ENCODE assay signal across 18 cellular contexts in the genomic region with DNA sequence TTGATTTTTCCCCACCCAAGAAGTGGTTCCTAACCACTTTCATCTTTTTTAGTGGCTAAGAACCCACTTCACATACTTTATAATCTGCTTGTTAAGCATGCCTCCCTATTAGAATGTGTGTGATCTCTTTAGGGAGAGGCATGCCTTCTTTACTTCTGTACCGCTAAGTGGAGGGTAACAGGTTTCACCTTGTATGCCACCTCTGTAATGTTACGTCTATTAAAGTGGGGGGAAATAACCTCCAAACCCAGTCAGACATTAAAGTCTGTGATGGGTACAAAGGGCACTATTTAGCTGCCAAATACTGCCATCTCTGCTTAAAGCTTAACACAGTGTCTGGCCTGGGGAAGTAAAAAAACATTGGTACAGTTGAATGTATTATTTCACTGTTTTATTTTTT. TPM values are rescaled to one million over a fixed set of nuclear protein-coding genes. Genes with fewer than 3 reads are reported as not detected.
DNase-seq lines count a peak whose midpoint lies in the region; ATAC-seq, FAIRE-seq and TF ChIP-seq lines count a peak whose summit lies in the region.
"Had no signal": no experiment of that assay in that cellular context is flagged by ENCODE, and none has a peak within 500 bp of the region (broad histone marks: within the 10 kb centered on the region; RNA-seq: fewer than 3 reads in every experiment).

No MANE protein-coding gene starts in this region.

- peaks cover 37% of the 10 kb centered on the region for H3K4me1 Mint-ChIP-seq in activated CD4-positive, alpha-beta T cell treated with anti-CD3 and anti-CD28 coated beads, Interleukin-2, amount 10 ng/mL, durations not matched to agents 7 days and 5 days
- H3K4me1 Mint-ChIP-seq in endothelial cell (ENCODE audit: unreplicated experiment) (peaks cover 11% of the 10 kb centered on the region), nephron (peaks cover 8% of the 10 kb centered on the region)

- TF ChIP-seq CTCF in endothelial cell (IDR thresholded peaks at IDR 0.05; ENCODE audit: unreplicated experiment) (no peak), nephron (IDR thresholded peaks at IDR 0.05; ENCODE audit: unreplicated experiment in 3 of 3) (no peak)

- H3K9me3 Mint-ChIP-seq in activated CD4-positive, alpha-beta T cell treated with anti-CD3 and anti-CD28 coated beads, Interleukin-2, amount 10 ng/mL, durations not matched to agents 7 days and 5 days = no peaks in the 10 kb centered on the region
- H3K9me3 Mint-ChIP-seq in endothelial cell (ENCODE audit: unreplicated experiment) (no peaks in the 10 kb centered on the region), nephron (no peaks in the 10 kb centered on the region)
- H3K9me3 Mint-ChIP-seq: T-helper 2 cell treated with Interferon-gamma antibody and Interleukin-4, amounts not matched to agents 5 μg/mL and 100 μg/mL, for 36 hours; type B pancreatic cell had no signal

- ATAC-seq in GM18502 (IDR thresholded peaks at IDR 0.05; ENCODE audit: poor library complexity, unreplicated experiment) (no peak), GM18517 (IDR thresholded peaks at IDR 0.05; ENCODE audit: unreplicated experiment) (no peak)

- H3K4me3 Mint-ChIP-seq in activated CD4-positive, alpha-beta T cell treated with anti-CD3 and anti-CD28 coated beads, Interleukin-2, amount 10 ng/mL, durations not matched to agents 7 days and 5 days = no peak overlapping the region
- H3K4me3 Mint-ChIP-seq in endothelial cell (ENCODE audit: unreplicated experiment) = no peak overlapping the region
- H3K4me3 Mint-ChIP-seq in nephron = no peak overlapping the region
- H3K4me3 Mint-ChIP-seq: T-helper 2 cell treated with Interferon-gamma antibody and Interleukin-4, amounts not matched to agents 5 μg/mL and 100 μg/mL, for 36 hours; type B pancreatic cell had no signal

- POLR2A ChIA-PET in activated CD4-positive, alpha-beta T cell treated with anti-CD3 and anti-CD28 coated beads, Interleukin-2, amount 10 ng/mL, durations not matched to agents 7 days and 5 days (lab: Charles Lee) = no interaction called here

- peak overlapping the region; percentile 3 for H3K27ac Mint-ChIP-seq in activated CD4-positive, alpha-beta T cell treated with anti-CD3 and anti-CD28 coated beads, Interleukin-2, amount 10 ng/mL, durations not matched to agents 7 days and 5 days
- H3K27ac Mint-ChIP-seq in endothelial cell (ENCODE audit: unreplicated experiment) (peak overlapping the region; percentile 7), nephron (peak overlapping the region; percentile 19 to 62 (median 58))
- H3K27ac Mint-ChIP-seq: T-helper 2 cell treated with Interferon-gamma antibody and Interleukin-4, amounts not matched to agents 5 μg/mL and 100 μg/mL, for 36 hours; type B pancreatic cell had no signal

- no peak for TF ChIP-seq POLR2A in GM12891 (IDR thresholded peaks at IDR 0.05; ENCODE audit: low read depth, low read length)

- CTCF ChIA-PET in activated CD4-positive, alpha-beta T cell treated with anti-CD3 and anti-CD28 coated beads, Interleukin-2, amount 10 ng/mL, durations not matched to agents 7 days and 5 days (lab: Charles Lee) = interaction anchor here (0.6 to 2.0 kb wide), 3 partner anchors 10 to 714 kb away, joined by 3 to 6 read pairs (median 4); no protein-coding TSS in a partner anchor

- H3K36me3 Mint-ChIP-seq in activated CD4-positive, alpha-beta T cell treated with anti-CD3 and anti-CD28 coated beads, Interleukin-2, amount 10 ng/mL, durations not matched to agents 7 days and 5 days (ENCODE audit: low read depth) = peaks cover 25% of the 10 kb centered on the region
- peaks cover under 1% of the 10 kb centered on the region for H3K36me3 Mint-ChIP-seq in endothelial cell (ENCODE audit: low read depth, unreplicated experiment)
- peaks cover 34% of the 10 kb centered on the region for H3K36me3 Mint-ChIP-seq in nephron (ENCODE audit: low read depth)

- DNase-seq in activated CD4-positive, alpha-beta T cell treated with anti-CD3 and anti-CD28 coated beads, Interleukin-2, amount 10 ng/mL, durations not matched to agents 7 days and 5 days = no peak
- no peak for DNase-seq in activated CD4-positive, alpha-beta T cell treated with anti-CD3 and anti-CD28 coated beads for 48 hours
- DNase-seq in GM12891 (ENCODE audit: insufficient read length, low spot score) (no peak), endothelial cell (ENCODE audit: low spot score) (no peak), RCC 7860 (ENCODE audit: low spot score) (no peak)
- DNase-seq: activated gamma-delta T cell treated with Interleukin-2 at 50 U/mL for 16 hours; GF-D8; H7; NCI-H1436 treated with DMSO at 0.1 percent for 48 hours; NCI-H774; stimulated activated CD4-positive, alpha-beta T cell treated with anti-CD3 and anti-CD28 coated beads, Interleukin-1b, Interleukin-23, amount 100 ng/mL, for 48 hours; stomach had no signal

- FAIRE-seq in GM12891 (lab: Jason Lieb, UNC) (peak; percentile 48), RCC 7860 (lab: Jason Lieb, UNC) (no peak)
- FAIRE-seq: A204.1 had no signal

- no peaks in the 10 kb centered on the region for H3K27me3 Mint-ChIP-seq in activated CD4-positive, alpha-beta T cell treated with anti-CD3 and anti-CD28 coated beads, Interleukin-2, amount 10 ng/mL, durations not matched to agents 7 days and 5 days
- H3K27me3 Mint-ChIP-seq in endothelial cell (ENCODE audit: unreplicated experiment) (no peaks in the 10 kb centered on the region), nephron (ENCODE audit: low read depth) (no peaks in the 10 kb centered on the region)
- H3K27me3 Mint-ChIP-seq: type B pancreatic cell had no signal

TF ChIP-seq in GM12891, 5 proteins besides CTCF, POLR2A, EP300 and RAD21:
- TF ChIP-seq POLR2AphosphoS5 (IDR thresholded peaks at IDR 0.05; ENCODE audit: low read depth, low read length) = no peak
- TF ChIP-seq SPI1 (IDR thresholded peaks at IDR 0.05; ENCODE audit: low read depth, low read length) = no peak
- no peak for TF ChIP-seq POU2F2 (IDR thresholded peaks at IDR 0.05; ENCODE audit: low read depth, low read length)
- TF ChIP-seq PAX5 (IDR thresholded peaks at IDR 0.05; ENCODE audit: insufficient read depth, low read length, severe bottlenecking) = no peak
- TF ChIP-seq TAF1 (IDR thresholded peaks at IDR 0.05; ENCODE audit: low read depth, low read length) = no peak

RNA-seq across cellular contexts. Expression of a gene that starts 51.9 kb away (rescaled TPM):
- total RNA-seq in activated CD4-positive, alpha-beta T cell treated with anti-CD3 and anti-CD28 coated beads, Interleukin-2, amount 10 ng/mL, durations not matched to agents 7 days and 5 days = 10 to 100 TPM; 47.6 to 54.2 TPM
- 27.3 TPM for polyA plus RNA-seq in GM12891 (2012; ENCODE audit: low read depth, missing spikeins)
- total RNA-seq in endothelial cell (ENCODE audit: unreplicated experiment) = 31.0 TPM

Comparison
In these comparisons a context has a peak if more than half of its experiments do, and no peak if none do; other contexts are left out.
1. H3K27ac Mint-ChIP-seq: peak in every context shown above with its lines; median percentile 58 in nephron; 7 in endothelial cell; 3 in activated CD4-positive, alpha-beta T cell treated with anti-CD3 and anti-CD28 coated beads, Interleukin-2, amount 10 ng/mL, durations not matched to agents 7 days and 5 days.